25 cellular contexts compared by ENCODE assay signal in genomic region chr4:12439633-12440305, GRCh38.
DNase-seq lines count a peak whose midpoint lies in the region; TF ChIP-seq lines count a peak whose summit lies in the region.
"Had no signal": no experiment of that assay in that cellular context is flagged by ENCODE, and none has a peak within 500 bp of the region (broad histone marks: within the 10 kb centered on the region; RNA-seq: fewer than 3 reads in every experiment).

No MANE protein-coding gene starts in this region.

- no peaks in the 10 kb centered on the region for H3K9me3 ChIP-seq in CD8-positive, alpha-beta memory T cell (ENCODE audit: low read length)
- H3K9me3 ChIP-seq: BLaER1, Caco-2, HAP-1 had no signal

- no peak overlapping the region for H3K4me3 Mint-ChIP-seq in CD8-positive, alpha-beta memory T cell
- H3K4me3 Mint-ChIP-seq in activated naive CD4-positive, alpha-beta T cell treated with anti-CD3 and anti-CD28 coated beads, Interleukin-2, amount 10 ng/mL, durations not matched to agents 7 days and 5 days = no peak overlapping the region
- H3K4me3 Mint-ChIP-seq: CD4-positive, alpha-beta T cell; GM23338; IgD-negative memory B cell had no signal

- POLR2A ChIA-PET in CD8-positive, alpha-beta memory T cell (lab: Charles Lee) = no interaction called here

- H3K4me1 Mint-ChIP-seq in CD8-positive, alpha-beta memory T cell = no peaks in the 10 kb centered on the region
- no peaks in the 10 kb centered on the region for H3K4me1 Mint-ChIP-seq in activated naive CD4-positive, alpha-beta T cell treated with anti-CD3 and anti-CD28 coated beads, Interleukin-2, amount 10 ng/mL, durations not matched to agents 7 days and 5 days
- H3K4me1 Mint-ChIP-seq: GM23338, IgD-negative memory B cell had no signal

- no peaks in the 10 kb centered on the region for H3K27me3 Mint-ChIP-seq in CD8-positive, alpha-beta memory T cell
- no peaks in the 10 kb centered on the region for H3K27me3 Mint-ChIP-seq in activated naive CD4-positive, alpha-beta T cell treated with anti-CD3 and anti-CD28 coated beads, Interleukin-2, amount 10 ng/mL, durations not matched to agents 7 days and 5 days
- H3K27me3 Mint-ChIP-seq: CD4-positive, alpha-beta T cell; IgD-negative memory B cell had no signal

- no peaks in the 10 kb centered on the region for H3K4me1 ChIP-seq in CD8-positive, alpha-beta memory T cell (ENCODE audit: insufficient read depth, low read length)
- H3K4me1 ChIP-seq: BLaER1, Caco-2, HAP-1 had no signal

- no peaks in the 10 kb centered on the region for H3K36me3 Mint-ChIP-seq in CD8-positive, alpha-beta memory T cell
- no peaks in the 10 kb centered on the region for H3K36me3 Mint-ChIP-seq in activated naive CD4-positive, alpha-beta T cell treated with anti-CD3 and anti-CD28 coated beads, Interleukin-2, amount 10 ng/mL, durations not matched to agents 7 days and 5 days
- H3K36me3 Mint-ChIP-seq: IgD-negative memory B cell had no signal

- no peaks in the 10 kb centered on the region for H3K36me3 ChIP-seq in CD8-positive, alpha-beta memory T cell (ENCODE audit: insufficient read depth, low read length)
- H3K36me3 ChIP-seq: BLaER1, HAP-1 had no signal

- TF ChIP-seq CTCF in choroid plexus epithelial cell (conservative IDR thresholded peaks at IDR 0.05; ENCODE audit: low read depth, low read length) (no peak), fibroblast of pulmonary artery (IDR thresholded peaks at IDR 0.05; ENCODE audit: low read length, missing control alignments) (no peak)

- H3K27me3 ChIP-seq in CD8-positive, alpha-beta memory T cell (ENCODE audit: insufficient read depth, low read length, poor library complexity, severe bottlenecking) = no peaks in the 10 kb centered on the region
- H3K27me3 ChIP-seq: BLaER1 had no signal

- DNase-seq in DMS53 (lab: John Stamatoyannopoulos, UW) (peak; percentile 19), DMS53 treated with DMSO at 0.1 percent for 48 hours (lab: John Stamatoyannopoulos, UW; ENCODE audit: unreplicated experiment) (no peak), choroid plexus epithelial cell (ENCODE audit: low read depth) (peak; percentile 0), fibroblast of pulmonary artery (ENCODE audit: low read depth) (peak; percentile 67), renal cortical epithelial cell (ENCODE audit: low read depth) (peak; percentile 0), NCI-H526 (lab: John Stamatoyannopoulos, UW) (no peak)
- no peak for DNase-seq in CD8-positive, alpha-beta memory T cell
- no peak for DNase-seq in activated naive CD4-positive, alpha-beta T cell treated with anti-CD3 and anti-CD28 coated beads, Interleukin-2, amount 10 ng/mL, durations not matched to agents 7 days and 5 days
- DNase-seq: ACHN; Caco-2; CD4-positive, alpha-beta T cell; DMS 273 treated with DMSO at 0.1 percent for 48 hours; MV-4-11; NCI-H1105 treated with DMSO at 0.1 percent for 48 hours; NCI-H1694; NCI-H2171 treated with DMSO at 0.1 percent for 48 hours; NCI-H446; NCI-H526 treated with DMSO at 0.1 percent for 48 hours; OCI-M1; Right ventricle myocardium superior had no signal

- H3K27ac Mint-ChIP-seq in CD8-positive, alpha-beta memory T cell = no peak overlapping the region
- H3K27ac Mint-ChIP-seq in activated naive CD4-positive, alpha-beta T cell treated with anti-CD3 and anti-CD28 coated beads, Interleukin-2, amount 10 ng/mL, durations not matched to agents 7 days and 5 days = no peak overlapping the region
- H3K27ac Mint-ChIP-seq: CD4-positive, alpha-beta T cell; GM23338; IgD-negative memory B cell had no signal

- H3K4me3 ChIP-seq in choroid plexus epithelial cell (ENCODE audit: low read depth, low read length) (no peak overlapping the region), fibroblast of pulmonary artery (replicated peaks; ENCODE audit: low read depth, low read length) (no peak overlapping the region)
- no peak overlapping the region for H3K4me3 ChIP-seq in CD8-positive, alpha-beta memory T cell (ENCODE audit: low read length)
- H3K4me3 ChIP-seq: BLaER1, GM23338, HAP-1 had no signal

- CTCF ChIA-PET in CD8-positive, alpha-beta memory T cell (lab: Charles Lee) = no interaction called here
- CTCF ChIA-PET in activated naive CD4-positive, alpha-beta T cell treated with anti-CD3 and anti-CD28 coated beads, Interleukin-2, amount 10 ng/mL, durations not matched to agents 7 days and 5 days (lab: Charles Lee) = no interaction called here

- H3K27ac ChIP-seq in CD8-positive, alpha-beta memory T cell (ENCODE audit: low read depth, low read length) = no peak overlapping the region
- H3K27ac ChIP-seq: 22Rv1, BLaER1 had no signal

- peaks cover 2 to 17% (median 5%) of the 10 kb centered on the region in 5 donors for H3K9me3 Mint-ChIP-seq in CD8-positive, alpha-beta memory T cell
- H3K9me3 Mint-ChIP-seq in activated naive CD4-positive, alpha-beta T cell treated with anti-CD3 and anti-CD28 coated beads, Interleukin-2, amount 10 ng/mL, durations not matched to agents 7 days and 5 days = peaks cover 10% of the 10 kb centered on the region
- H3K9me3 Mint-ChIP-seq: GM23338 had no signal

Comparison
In these comparisons a context has a peak if more than half of its experiments do, and no peak if none do; other contexts are left out.
1. DNase-seq: peak in DMS53 (single experiment), choroid plexus epithelial cell (single experiment), fibroblast of pulmonary artery (single experiment) and renal cortical epithelial cell (single experiment); none in DMS53 treated with DMSO at 0.1 percent for 48 hours (single experiment), CD8-positive, alpha-beta memory T cell (0 of 5), NCI-H526 (0 of 2) and activated naive CD4-positive, alpha-beta T cell treated with anti-CD3 and anti-CD28 coated beads, Interleukin-2, amount 10 ng/mL, durations not matched to agents 7 days and 5 days (single experiment).